ENCODE assay signal across 1 cellular context in the genomic region with DNA sequence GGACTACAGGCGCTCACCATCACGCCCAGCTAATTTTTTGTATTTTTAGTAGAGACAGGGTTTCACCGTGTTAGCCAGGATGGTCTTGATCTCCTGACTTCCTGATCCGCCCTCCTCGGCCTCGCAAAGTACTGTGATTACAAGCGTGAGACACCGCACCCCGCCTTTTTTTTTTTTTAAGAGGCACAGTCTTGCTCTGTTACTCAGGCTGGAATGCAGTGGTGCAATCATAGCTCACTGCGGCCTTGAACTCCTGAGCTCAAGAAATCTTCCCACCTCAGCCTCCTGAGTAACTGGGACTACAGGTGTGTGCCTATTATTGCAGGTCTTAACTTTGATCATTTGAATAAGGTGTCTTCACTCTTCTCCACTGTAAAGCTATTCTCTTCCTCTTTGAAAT.
TF ChIP-seq lines count a peak whose summit lies in the region.

No MANE protein-coding gene starts in this region.

TF ChIP-seq in SK-N-SH treated with all-trans-retinoic acid at 6 μM for 48 hours, 23 proteins besides CTCF, POLR2A, EP300 and RAD21:
- TF ChIP-seq ESRRG (CRISPR knock-in tag; IDR thresholded peaks at IDR 0.05) (no peak), ZNF565 (CRISPR knock-in tag; conservative IDR thresholded peaks at IDR 0.05; ENCODE audit: low read depth) (no peak), ARNTL (CRISPR knock-in tag; IDR thresholded peaks at IDR 0.05; ENCODE audit: borderline replicate concordance, low read depth) (no peak), PPARA (CRISPR knock-in tag; IDR thresholded peaks at IDR 0.05; ENCODE audit: borderline replicate concordance) (no peak), TOX (CRISPR knock-in tag; IDR thresholded peaks at IDR 0.05; ENCODE audit: borderline replicate concordance) (no peak), CSDC2 (CRISPR knock-in tag; IDR thresholded peaks at IDR 0.05) (no peak), TCF4 (CRISPR knock-in tag; IDR thresholded peaks at IDR 0.05; ENCODE audit: borderline replicate concordance) (no peak), ZFP3 (CRISPR knock-in tag; IDR thresholded peaks at IDR 0.05) (no peak), SNAI2 (CRISPR knock-in tag; IDR thresholded peaks at IDR 0.05) (no peak), ISL1 (CRISPR knock-in tag; IDR thresholded peaks at IDR 0.05) (no peak), ZNF70 (CRISPR knock-in tag; IDR thresholded peaks at IDR 0.05) (no peak), ZNF8 (CRISPR knock-in tag; IDR thresholded peaks at IDR 0.05) (no peak), BACH2 (CRISPR knock-in tag; IDR thresholded peaks at IDR 0.05; ENCODE audit: borderline replicate concordance) (no peak), ZFP30 (CRISPR knock-in tag; IDR thresholded peaks at IDR 0.05) (no peak), GLIS3 (CRISPR knock-in tag; IDR thresholded peaks at IDR 0.05) (no peak)
- TF ChIP-seq, protein P1, sequence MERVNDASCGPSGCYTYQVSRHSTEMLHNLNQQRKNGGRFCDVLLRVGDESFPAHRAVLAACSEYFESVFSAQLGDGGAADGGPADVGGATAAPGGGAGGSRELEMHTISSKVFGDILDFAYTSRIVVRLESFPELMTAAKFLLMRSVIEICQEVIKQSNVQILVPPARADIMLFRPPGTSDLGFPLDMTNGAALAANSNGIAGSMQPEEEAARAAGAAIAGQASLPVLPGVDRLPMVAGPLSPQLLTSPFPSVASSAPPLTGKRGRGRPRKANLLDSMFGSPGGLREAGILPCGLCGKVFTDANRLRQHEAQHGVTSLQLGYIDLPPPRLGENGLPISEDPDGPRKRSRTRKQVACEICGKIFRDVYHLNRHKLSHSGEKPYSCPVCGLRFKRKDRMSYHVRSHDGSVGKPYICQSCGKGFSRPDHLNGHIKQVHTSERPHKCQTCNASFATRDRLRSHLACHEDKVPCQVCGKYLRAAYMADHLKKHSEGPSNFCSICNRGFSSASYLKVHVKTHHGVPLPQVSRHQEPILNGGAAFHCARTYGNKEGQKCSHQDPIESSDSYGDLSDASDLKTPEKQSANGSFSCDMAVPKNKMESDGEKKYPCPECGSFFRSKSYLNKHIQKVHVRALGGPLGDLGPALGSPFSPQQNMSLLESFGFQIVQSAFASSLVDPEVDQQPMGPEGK (CRISPR knock-in tag; IDR thresholded peaks at IDR 0.05; ENCODE audit: borderline replicate concordance): no peak
TF ChIP-seq in SK-N-SH treated with all-trans-retinoic acid at 6 μM for 48 hours: peak in this region for 0.
